Comparison of ENCODE assay signal across 8 cellular contexts in genomic region chr9:129617167-129617566, GRCh38. TPM values are rescaled to one million over a fixed set of nuclear protein-coding genes. Genes with fewer than 3 reads are reported as not detected.
DNase-seq lines count a peak whose midpoint lies in the region; ATAC-seq and TF ChIP-seq lines count a peak whose summit lies in the region.

No MANE protein-coding gene starts in this region.

- in situ Hi-C loops in SK-MEL-5 (cut with HindIII; ENCODE audit: low pct_unique_long_range_greater_than_20kb, low sequenced_read_pairs) = no loop called here

- ATAC-seq in sciatic nerve (no peak), HG03139 (IDR thresholded peaks at IDR 0.05; ENCODE audit: unreplicated experiment) (no peak)

- H3K4me1 ChIP-seq in thyroid gland (peaks cover 4 to 25% of the 10 kb centered on the region in 2 donors), tibial nerve (peaks cover 0 to 36% (median 18%) of the 10 kb centered on the region in 4 donors)

- H3K27me3 ChIP-seq in thyroid gland = no peaks in the 10 kb centered on the region
- H3K27me3 ChIP-seq in tibial nerve = peaks cover 0 to 4% of the 10 kb centered on the region in 2 donors

- 0% methylated on average over 1 of the region's 1 CpG for WGBS in thyroid gland, 2 donors
- 0 to 7% methylated on average over 1 of the region's 1 CpG for WGBS in tibial nerve, 2 donors

- intact Hi-C loops in sciatic nerve (cut with DNase I) (no loop called here), thyroid gland (cut with DNase I) (no loop called here)

- H3K36me3 ChIP-seq in thyroid gland (no peaks in the 10 kb centered on the region), tibial nerve (no peaks in the 10 kb centered on the region)

- H3K27ac ChIP-seq in thyroid gland = no peak overlapping the region
- H3K27ac ChIP-seq in tibial nerve = no peak overlapping the region

- H3K9me3 ChIP-seq in thyroid gland (no peaks in the 10 kb centered on the region), tibial nerve (no peaks in the 10 kb centered on the region)

- TF ChIP-seq EP300 in tibial nerve (IDR thresholded peaks at IDR 0.05) = no peak

- H3K4me3 ChIP-seq in AG09309 (ENCODE audit: control insufficient read depth, low read depth, low read length) (no peak overlapping the region), thyroid gland (replicated peaks in 1 of 3) (no peak overlapping the region), tibial nerve (no peak overlapping the region)

- TF ChIP-seq CTCF in AG09309 (IDR thresholded peaks at IDR 0.05; ENCODE audit: control insufficient read depth, insufficient read depth, low read depth, low read length, missing control alignments) (peak; percentile 77), GM12873 (IDR thresholded peaks at IDR 0.05; ENCODE audit: insufficient read depth, low read depth, low read length, missing control alignments) (peak; percentile 68), thyroid gland (IDR thresholded peaks at IDR 0.05) (peak in 2 of 6 experiments; percentile 12 to 14), tibial nerve (IDR thresholded peaks at IDR 0.05) (peak in 2 of 5 experiments; percentile 7 to 8)

- DNase-seq in AG09309 (ENCODE audit: low read depth) (no peak), SK-MEL-5 (ENCODE audit: low read depth, low spot score) (peak; percentile 69), hepatic stellate cell (ENCODE audit: low spot score) (peak; percentile 87), sciatic nerve (ENCODE audit: low spot score) (no peak), thyroid gland (no peak), tibial nerve (ENCODE audit: low spot score in 2 of 2) (no peak)

- TF ChIP-seq POLR2A in thyroid gland (IDR thresholded peaks at IDR 0.05) = no peak
- no peak for TF ChIP-seq POLR2A in tibial nerve (IDR thresholded peaks at IDR 0.05)

RNA-seq across cellular contexts. Expression of gene C9orf50, which starts 3.7 kb away (rescaled TPM):
- total RNA-seq in SK-MEL-5 (2014; rRNA removed; shearing (Covaris generic)) = not detected in 2 replicates
- polyA plus RNA-seq in SK-MEL-5 (2015; cell fraction: cytosol; rRNA removed) = not detected in 2 replicates
- not detected in 2 replicates for polyA plus RNA-seq in SK-MEL-5 (2015; cell fraction: nucleus; rRNA removed)
- total RNA-seq in sciatic nerve = 2.2 TPM
- total RNA-seq in thyroid gland = not detected
- 1 to 10 TPM in 3 of 4 donors, under 1 TPM in 1; 0.90 to 1.7 (median 1.3) TPM for total RNA-seq in tibial nerve

RNA-seq across cellular contexts. Expression of gene NTMT1, which starts 8.8 kb away (rescaled TPM):
- total RNA-seq in SK-MEL-5 (2014; rRNA removed; shearing (Covaris generic)) = 35.7 and 41.0 TPM in 2 replicates
- polyA plus RNA-seq in SK-MEL-5 (2015; cell fraction: cytosol; rRNA removed) = 43.2 and 55.5 TPM in 2 replicates
- polyA plus RNA-seq in SK-MEL-5 (2015; cell fraction: nucleus; rRNA removed) = 25.2 and 39.4 TPM in 2 replicates
- 28.0 TPM for total RNA-seq in sciatic nerve
- 10 to 100 TPM; 19.6 to 28.4 (median 22.6) TPM for total RNA-seq in thyroid gland
- total RNA-seq in tibial nerve = 10 to 100 TPM; 23.9 to 30.6 (median 27.5) TPM

RNA-seq across cellular contexts. Expression of gene ASB6, which starts 24.8 kb away (rescaled TPM):
- 14.2 and 17.3 TPM in 2 replicates for total RNA-seq in SK-MEL-5 (2014; rRNA removed; shearing (Covaris generic))
- 40.3 and 52.9 TPM in 2 replicates for polyA plus RNA-seq in SK-MEL-5 (2015; cell fraction: cytosol; rRNA removed)
- polyA plus RNA-seq in SK-MEL-5 (2015; cell fraction: nucleus; rRNA removed) = 70.7 and 76.5 TPM in 2 replicates
- total RNA-seq in sciatic nerve = 18.6 TPM
- 10 to 100 TPM; 21.7 to 29.2 (median 24.0) TPM for total RNA-seq in thyroid gland
- total RNA-seq in tibial nerve = 10 to 100 TPM; 14.9 to 25.5 (median 22.4) TPM

RNA-seq across cellular contexts. Expression of gene PRRX2, which starts 48.3 kb away (rescaled TPM):
- total RNA-seq in SK-MEL-5 (2014; rRNA removed; shearing (Covaris generic)) = 0.29 and 0.40 TPM in 2 replicates
- polyA plus RNA-seq in SK-MEL-5 (2015; cell fraction: cytosol; rRNA removed) = 0.19 and 0.49 TPM in 2 replicates
- not detected in 2 replicates for polyA plus RNA-seq in SK-MEL-5 (2015; cell fraction: nucleus; rRNA removed)
- total RNA-seq in sciatic nerve (13.2 TPM), thyroid gland (10 to 100 TPM in 2 of 4 donors, 1 to 10 TPM in 2; 2.9 to 10.6 (median 8.1) TPM), tibial nerve (10 to 100 TPM in 3 of 4 donors, 1 to 10 TPM in 1; 9.6 to 32.1 (median 14.9) TPM)

Comparison
In these comparisons a context has a peak if more than half of its experiments do, and no peak if none do; other contexts are left out.
1. DNase-seq: peak in SK-MEL-5 (single experiment) and hepatic stellate cell (single experiment); none in AG09309 (single experiment), sciatic nerve (single experiment), thyroid gland (0 of 2) and tibial nerve (0 of 2).